In the genomic region with DNA sequence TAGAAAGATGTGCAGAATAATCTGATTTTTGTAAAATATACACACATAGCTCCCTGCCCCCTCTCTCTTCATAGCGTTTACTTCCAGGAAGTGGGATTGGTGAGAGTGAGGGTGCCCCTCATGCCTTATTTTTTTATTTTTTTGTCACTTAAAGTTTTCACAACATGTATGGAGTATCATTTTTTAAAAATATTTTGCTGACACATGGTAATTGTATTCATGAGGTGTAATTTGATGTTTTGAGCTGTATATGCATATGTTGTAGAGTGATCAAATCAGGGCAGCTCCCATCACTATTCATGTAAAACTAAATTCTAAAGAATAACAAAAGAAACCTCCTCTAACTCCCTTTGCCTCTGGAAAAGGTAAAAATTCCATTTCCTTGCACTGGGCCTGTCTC, we compare ENCODE assay signal across 26 cellular contexts.
"Had no signal": no experiment of that assay in that cellular context is flagged by ENCODE, and none has a peak within 500 bp of the region (broad histone marks: within the 10 kb centered on the region; RNA-seq: fewer than 3 reads in every experiment).

No MANE protein-coding gene starts in this region.

- H3K4me1 ChIP-seq: ascending aorta, colonic mucosa, lower lobe of right lung, testis, uterus had no signal

- DNase-seq: activated gamma-delta T cell treated with Interleukin-2 at 50 U/mL for 16 hours; activated T-cell treated with anti-CD3 and anti-CD28 coated beads, Interleukin-2, amount 50 U/mL, for 1 hour; adrenal gland; colonic mucosa; dorsolateral prefrontal cortex; effector memory CD8-positive, alpha-beta T cell; heart left ventricle; lower lobe of right lung; naive thymus-derived CD4-positive, alpha-beta T cell; occipital lobe; posterior cingulate gyrus; stimulated activated CD4-positive, alpha-beta T cell treated with anti-CD3 and anti-CD28 coated beads, Interleukin-2, amount 100 ng/mL, for 48 hours; stimulated activated naive CD4-positive, alpha-beta T cell; T-helper 9 cell; testis; trophoblast cell; uterus had no signal

- H3K36me3 ChIP-seq: adrenal gland, ascending aorta, colonic mucosa, esophagus muscularis mucosa, heart left ventricle, lower lobe of right lung, uterus had no signal

- H3K4me3 ChIP-seq: adrenal gland, ascending aorta, colonic mucosa, dorsolateral prefrontal cortex, esophagus muscularis mucosa, heart left ventricle, lower lobe of right lung, testis, uterus had no signal

- H3K27ac ChIP-seq: adrenal gland, ascending aorta, colonic mucosa, esophagus muscularis mucosa, heart left ventricle, lower lobe of right lung, testis, uterus had no signal

- H3K4me1 Mint-ChIP-seq: central memory CD8-positive, alpha-beta T cell; naive thymus-derived CD4-positive, alpha-beta T cell had no signal

- H3K9me3 ChIP-seq: adrenal gland, ascending aorta, colonic mucosa, esophagus muscularis mucosa, heart left ventricle, lower lobe of right lung, testis, uterus had no signal

- H3K36me3 Mint-ChIP-seq: activated naive CD4-positive, alpha-beta T cell treated with anti-CD3 and anti-CD28 coated beads, Interleukin-2, amount 50 U/mL, for 72 hours; naive thymus-derived CD4-positive, alpha-beta T cell had no signal

- ATAC-seq: effector memory CD8-positive, alpha-beta T cell; left lobe of liver; lower lobe of right lung; naive thymus-derived CD4-positive, alpha-beta T cell; sciatic nerve had no signal

- H3K27me3 ChIP-seq: adrenal gland, ascending aorta, colonic mucosa, esophagus muscularis mucosa, heart left ventricle, testis, uterus had no signal

- H3K4me3 Mint-ChIP-seq: central memory CD8-positive, alpha-beta T cell; effector memory CD8-positive, alpha-beta T cell; naive thymus-derived CD4-positive, alpha-beta T cell; neural crest cell; WTC11 had no signal

- FAIRE-seq: endothelial cell of umbilical vein had no signal

- H3K9me3 Mint-ChIP-seq: central memory CD8-positive, alpha-beta T cell; effector memory CD8-positive, alpha-beta T cell; neural crest cell; WTC11 had no signal

- H3K27ac Mint-ChIP-seq: activated naive CD4-positive, alpha-beta T cell treated with anti-CD3 and anti-CD28 coated beads, Interleukin-2, amount 50 U/mL, for 72 hours; effector memory CD8-positive, alpha-beta T cell; naive thymus-derived CD4-positive, alpha-beta T cell; WTC11 had no signal
